In the genomic region with DNA sequence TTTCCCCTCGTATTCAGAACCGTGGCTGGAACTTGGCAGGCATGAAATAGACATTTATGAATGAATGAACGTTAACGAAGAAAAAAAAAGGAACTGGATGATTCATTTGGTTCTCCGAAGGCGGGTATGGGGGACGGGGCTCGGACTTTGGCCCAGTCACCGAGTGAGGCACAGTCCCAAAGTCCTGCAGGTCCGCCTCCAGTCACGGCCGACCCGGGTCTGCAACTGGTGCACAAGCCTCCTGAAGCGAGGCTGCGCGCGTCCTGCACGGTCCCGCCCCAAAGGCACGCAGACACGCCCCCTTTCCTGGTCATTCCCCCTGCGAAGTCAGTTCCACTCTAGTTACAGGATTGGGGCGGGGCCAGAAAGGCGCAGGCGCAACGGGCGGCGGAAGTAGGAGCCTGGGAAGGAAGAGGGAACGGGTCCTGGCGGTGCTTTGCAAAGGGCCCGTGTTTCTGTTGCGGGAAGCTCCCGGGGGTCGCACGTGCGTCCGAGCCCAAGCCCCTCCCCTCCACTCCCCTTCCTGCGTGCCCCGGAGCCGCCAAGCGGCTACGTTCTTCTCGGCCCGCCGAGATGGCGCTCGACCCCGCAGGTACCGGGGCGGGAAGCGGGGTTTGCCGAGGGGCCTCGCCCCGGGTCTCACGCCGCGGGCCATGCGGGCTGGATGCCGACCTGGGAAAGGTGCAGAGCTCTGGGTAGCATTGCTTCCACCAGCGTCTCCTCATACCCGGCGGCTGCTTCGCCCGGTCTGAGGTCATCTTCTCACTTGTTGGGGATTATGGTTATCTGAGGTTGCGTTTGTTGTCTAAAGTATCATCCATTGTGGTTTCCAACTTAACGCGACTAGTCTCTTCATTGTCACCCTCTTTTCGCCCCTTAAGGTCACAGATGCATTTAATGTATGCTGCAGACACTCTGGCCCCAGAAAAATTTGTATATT, we compare ENCODE assay signal across 1 cellular context.
TF ChIP-seq lines count a peak whose summit lies in the region.

A gene with protein sequence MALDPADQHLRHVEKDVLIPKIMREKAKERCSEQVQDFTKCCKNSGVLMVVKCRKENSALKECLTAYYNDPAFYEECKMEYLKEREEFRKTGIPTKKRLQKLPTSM (plus strand): TSS at position 399 of the 940 bp plus-strand sequence. CDS start 175 bp downstream, at position 574.

TF ChIP-seq in A549, 52 proteins besides CTCF, POLR2A, EP300 and RAD21 (continued from another document):
- TF ChIP-seq, protein P1, sequence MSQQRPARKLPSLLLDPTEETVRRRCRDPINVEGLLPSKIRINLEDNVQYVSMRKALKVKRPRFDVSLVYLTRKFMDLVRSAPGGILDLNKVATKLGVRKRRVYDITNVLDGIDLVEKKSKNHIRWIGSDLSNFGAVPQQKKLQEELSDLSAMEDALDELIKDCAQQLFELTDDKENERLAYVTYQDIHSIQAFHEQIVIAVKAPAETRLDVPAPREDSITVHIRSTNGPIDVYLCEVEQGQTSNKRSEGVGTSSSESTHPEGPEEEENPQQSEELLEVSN (IDR thresholded peaks at IDR 0.05; ENCODE audit: borderline replicate concordance, low read depth) = no peak; the same call in 1 of the 2 replicates
- TF ChIP-seq CBX2 (IDR thresholded peaks at IDR 0.05; ENCODE audit: borderline replicate concordance, low read depth) (no peak), SREBF2 (IDR thresholded peaks at IDR 0.05) (no peak), CHD2 (IDR thresholded peaks at IDR 0.05; ENCODE audit: low read length, partially characterized antibody) (peak; percentile 18), HOXA7 (CRISPR knock-in tag; IDR thresholded peaks at IDR 0.05) (no peak), SMC3 (IDR thresholded peaks at IDR 0.05) (no peak), ZC3H11A (IDR thresholded peaks at IDR 0.05) (no peak), EHF (CRISPR knock-in tag; IDR thresholded peaks at IDR 0.05) (no peak), PHF8 (IDR thresholded peaks at IDR 0.05; ENCODE audit: borderline replicate concordance, low read depth) (peak; percentile 85), NR3C1 (IDR thresholded peaks at IDR 0.05) (no peak), MAZ (IDR thresholded peaks at IDR 0.05; ENCODE audit: borderline replicate concordance, low read depth, low read length) (no peak), MAFK (IDR thresholded peaks at IDR 0.05; ENCODE audit: partially characterized antibody) (no peak), CEBPB (IDR thresholded peaks at IDR 0.05) (no peak), JUNB (IDR thresholded peaks at IDR 0.05) (no peak), MYC (IDR thresholded peaks at IDR 0.05; ENCODE audit: borderline replicate concordance, low read length) (no peak; the same call in 1 of the 2 replicates), CBX8 (IDR thresholded peaks at IDR 0.05) (no peak), ZFP36 (IDR thresholded peaks at IDR 0.05; ENCODE audit: borderline replicate concordance, partially characterized antibody) (no peak), FOSB (CRISPR knock-in tag; IDR thresholded peaks at IDR 0.05) (no peak; the same call in 1 of the 2 replicates), GATA3 (IDR thresholded peaks at IDR 0.05; ENCODE audit: borderline replicate concordance) (no peak), FOSL2 (IDR thresholded peaks at IDR 0.05) (no peak), FOSL2 (CRISPR knock-in tag; IDR thresholded peaks at IDR 0.05) (no peak; the same call in 1 of the 2 replicates), JUN (IDR thresholded peaks at IDR 0.05) (peak; percentile 61 to 92; a peak in 4 of 5 replicates), RNF2 (IDR thresholded peaks at IDR 0.05; ENCODE audit: borderline replicate concordance, low read depth) (no peak), FOXS1 (CRISPR knock-in tag; IDR thresholded peaks at IDR 0.05) (no peak), HOXB13 (CRISPR knock-in tag; IDR thresholded peaks at IDR 0.05; ENCODE audit: low read depth) (no peak), ZNF302 (CRISPR knock-in tag; IDR thresholded peaks at IDR 0.05) (no peak), HOXB5 (CRISPR knock-in tag; IDR thresholded peaks at IDR 0.05) (no peak), TFCP2L1 (CRISPR knock-in tag; IDR thresholded peaks at IDR 0.05) (0 out of 2 replicates have a peak, but pooled peaks have one; percentile 66), EHMT2 (IDR thresholded peaks at IDR 0.05; ENCODE audit: low read depth) (no peak), KDM5A (IDR thresholded peaks at IDR 0.05) (no peak), RFX5 (IDR thresholded peaks at IDR 0.05) (no peak), TP53 (CRISPR knock-in tag; IDR thresholded peaks at IDR 0.05) (peak; percentile 55; the same call in 1 of the 2 replicates), HEYL (CRISPR knock-in tag; IDR thresholded peaks at IDR 0.05) (no peak), KDM1A (IDR thresholded peaks at IDR 0.05; ENCODE audit: low read depth) (no peak), RARB (CRISPR knock-in tag; IDR thresholded peaks at IDR 0.05) (no peak), POLR2AphosphoS2 (conservative IDR thresholded peaks at IDR 0.05; ENCODE audit: low read length) (no peak), ESRRA (IDR thresholded peaks at IDR 0.05; ENCODE audit: borderline replicate concordance, low read length) (no peak), NFE2L2 (conservative IDR thresholded peaks at IDR 0.05; ENCODE audit: low read length) (no peak), CHD4 (IDR thresholded peaks at IDR 0.05; ENCODE audit: borderline replicate concordance) (no peak)
- TF ChIP-seq, protein P2, sequence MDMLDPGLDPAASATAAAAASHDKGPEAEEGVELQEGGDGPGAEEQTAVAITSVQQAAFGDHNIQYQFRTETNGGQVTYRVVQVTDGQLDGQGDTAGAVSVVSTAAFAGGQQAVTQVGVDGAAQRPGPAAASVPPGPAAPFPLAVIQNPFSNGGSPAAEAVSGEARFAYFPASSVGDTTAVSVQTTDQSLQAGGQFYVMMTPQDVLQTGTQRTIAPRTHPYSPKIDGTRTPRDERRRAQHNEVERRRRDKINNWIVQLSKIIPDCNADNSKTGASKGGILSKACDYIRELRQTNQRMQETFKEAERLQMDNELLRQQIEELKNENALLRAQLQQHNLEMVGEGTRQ (IDR thresholded peaks at IDR 0.05) = no peak
- TF ChIP-seq, protein P3, sequence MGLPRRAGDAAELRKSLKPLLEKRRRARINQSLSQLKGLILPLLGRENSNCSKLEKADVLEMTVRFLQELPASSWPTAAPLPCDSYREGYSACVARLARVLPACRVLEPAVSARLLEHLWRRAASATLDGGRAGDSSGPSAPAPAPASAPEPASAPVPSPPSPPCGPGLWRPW (IDR thresholded peaks at IDR 0.05) = no peak
- TF ChIP-seq, protein P4, sequence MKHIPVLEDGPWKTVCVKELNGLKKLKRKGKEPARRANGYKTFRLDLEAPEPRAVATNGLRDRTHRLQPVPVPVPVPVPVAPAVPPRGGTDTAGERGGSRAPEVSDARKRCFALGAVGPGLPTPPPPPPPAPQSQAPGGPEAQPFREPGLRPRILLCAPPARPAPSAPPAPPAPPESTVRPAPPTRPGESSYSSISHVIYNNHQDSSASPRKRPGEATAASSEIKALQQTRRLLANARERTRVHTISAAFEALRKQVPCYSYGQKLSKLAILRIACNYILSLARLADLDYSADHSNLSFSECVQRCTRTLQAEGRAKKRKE (CRISPR knock-in tag; IDR thresholded peaks at IDR 0.05; ENCODE audit: low read depth) = no peak
- TF ChIP-seq, protein P5, sequence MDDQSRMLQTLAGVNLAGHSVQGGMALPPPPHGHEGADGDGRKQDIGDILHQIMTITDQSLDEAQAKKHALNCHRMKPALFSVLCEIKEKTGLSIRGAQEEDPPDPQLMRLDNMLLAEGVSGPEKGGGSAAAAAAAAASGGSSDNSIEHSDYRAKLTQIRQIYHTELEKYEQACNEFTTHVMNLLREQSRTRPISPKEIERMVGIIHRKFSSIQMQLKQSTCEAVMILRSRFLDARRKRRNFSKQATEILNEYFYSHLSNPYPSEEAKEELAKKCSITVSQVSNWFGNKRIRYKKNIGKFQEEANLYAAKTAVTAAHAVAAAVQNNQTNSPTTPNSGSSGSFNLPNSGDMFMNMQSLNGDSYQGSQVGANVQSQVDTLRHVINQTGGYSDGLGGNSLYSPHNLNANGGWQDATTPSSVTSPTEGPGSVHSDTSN (IDR thresholded peaks at IDR 0.05) = no peak
- TF ChIP-seq, protein P6, sequence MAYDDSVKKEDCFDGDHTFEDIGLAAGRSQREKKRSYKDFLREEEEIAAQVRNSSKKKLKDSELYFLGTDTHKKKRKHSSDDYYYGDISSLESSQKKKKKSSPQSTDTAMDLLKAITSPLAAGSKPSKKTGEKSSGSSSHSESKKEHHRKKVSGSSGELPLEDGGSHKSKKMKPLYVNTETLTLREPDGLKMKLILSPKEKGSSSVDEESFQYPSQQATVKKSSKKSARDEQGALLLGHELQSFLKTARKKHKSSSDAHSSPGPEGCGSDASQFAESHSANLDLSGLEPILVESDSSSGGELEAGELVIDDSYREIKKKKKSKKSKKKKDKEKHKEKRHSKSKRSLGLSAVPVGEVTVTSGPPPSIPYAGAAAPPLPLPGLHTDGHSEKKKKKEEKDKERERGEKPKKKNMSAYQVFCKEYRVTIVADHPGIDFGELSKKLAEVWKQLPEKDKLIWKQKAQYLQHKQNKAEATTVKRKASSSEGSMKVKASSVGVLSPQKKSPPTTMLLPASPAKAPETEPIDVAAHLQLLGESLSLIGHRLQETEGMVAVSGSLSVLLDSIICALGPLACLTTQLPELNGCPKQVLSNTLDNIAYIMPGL (CRISPR knock-in tag; IDR thresholded peaks at IDR 0.05; ENCODE audit: borderline replicate concordance) = peak; percentile 67; the same call in 1 of the 2 replicates
- TF ChIP-seq, protein P7, sequence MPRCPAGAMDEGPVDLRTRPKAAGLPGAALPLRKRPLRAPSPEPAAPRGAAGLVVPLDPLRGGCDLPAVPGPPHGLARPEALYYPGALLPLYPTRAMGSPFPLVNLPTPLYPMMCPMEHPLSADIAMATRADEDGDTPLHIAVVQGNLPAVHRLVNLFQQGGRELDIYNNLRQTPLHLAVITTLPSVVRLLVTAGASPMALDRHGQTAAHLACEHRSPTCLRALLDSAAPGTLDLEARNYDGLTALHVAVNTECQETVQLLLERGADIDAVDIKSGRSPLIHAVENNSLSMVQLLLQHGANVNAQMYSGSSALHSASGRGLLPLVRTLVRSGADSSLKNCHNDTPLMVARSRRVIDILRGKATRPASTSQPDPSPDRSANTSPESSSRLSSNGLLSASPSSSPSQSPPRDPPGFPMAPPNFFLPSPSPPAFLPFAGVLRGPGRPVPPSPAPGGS (IDR thresholded peaks at IDR 0.05) = peak; percentile 88; the same call in 2 of the 3 replicates
- TF ChIP-seq, protein P8, sequence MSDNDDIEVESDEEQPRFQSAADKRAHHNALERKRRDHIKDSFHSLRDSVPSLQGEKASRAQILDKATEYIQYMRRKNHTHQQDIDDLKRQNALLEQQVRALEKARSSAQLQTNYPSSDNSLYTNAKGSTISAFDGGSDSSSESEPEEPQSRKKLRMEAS (IDR thresholded peaks at IDR 0.05) = peak; percentile 90
